Comparison of ENCODE assay signal across 30 cellular contexts in the genomic region with DNA sequence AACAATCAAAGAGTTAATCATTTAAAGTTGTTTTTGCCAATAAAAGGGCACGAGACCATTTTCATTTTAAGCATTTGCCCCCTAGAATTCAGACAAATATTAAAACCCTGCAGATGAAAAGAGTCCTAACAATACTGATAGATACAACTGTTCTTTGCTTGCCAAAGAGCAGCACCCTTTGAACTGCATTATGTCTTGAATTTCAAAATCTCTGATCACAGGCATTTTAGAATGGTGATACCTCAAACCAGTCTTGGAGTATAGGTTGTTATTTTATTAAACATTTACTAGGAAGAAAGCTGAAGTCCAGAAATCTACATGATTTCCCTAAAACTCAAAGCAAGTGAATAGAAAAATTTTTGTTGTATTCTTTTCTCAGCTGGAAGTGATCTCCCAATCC.
"Had no signal": no experiment of that assay in that cellular context is flagged by ENCODE, and none has a peak within 500 bp of the region (broad histone marks: within the 10 kb centered on the region; RNA-seq: fewer than 3 reads in every experiment).

No MANE protein-coding gene starts in this region.

- H3K36me3 ChIP-seq: ascending aorta, left lung, stomach, thyroid gland, upper lobe of left lung, vagina, WERI-Rb-1 had no signal

- H3K4me3 ChIP-seq: ascending aorta, heart right ventricle, left lung, smooth muscle cell, stomach, thyroid gland, upper lobe of left lung, vagina had no signal

- H3K36me3 Mint-ChIP-seq: activated CD4-positive, alpha-beta memory T cell treated with anti-CD3 and anti-CD28 coated beads for 36 hours; activated naive CD4-positive, alpha-beta T cell treated with anti-CD3 and anti-CD28 coated beads, Interleukin-2, amount 10 ng/mL, durations not matched to agents 7 days and 5 days; activated naive CD8-positive, alpha-beta T cell treated with anti-CD3 and anti-CD28 coated beads, Interleukin-2, amount 10 ng/mL, durations not matched to agents 7 days and 5 days; natural killer cell had no signal

- H3K4me1 Mint-ChIP-seq: activated naive CD4-positive, alpha-beta T cell treated with anti-CD3 and anti-CD28 coated beads, Interleukin-2, amount 10 ng/mL, durations not matched to agents 7 days and 5 days; activated naive CD8-positive, alpha-beta T cell treated with anti-CD3 and anti-CD28 coated beads, Interleukin-2, amount 10 ng/mL, durations not matched to agents 7 days and 5 days; natural killer cell had no signal

- H3K27ac ChIP-seq: ascending aorta, heart right ventricle, stomach, thyroid gland, upper lobe of left lung, vagina, WERI-Rb-1 had no signal

- DNase-seq: activated CD4-positive, alpha-beta memory T cell treated with anti-CD3 and anti-CD28 coated beads for 36 hours; activated CD4-positive, alpha-beta T cell treated with anti-CD3 and anti-CD28 coated beads for 48 hours; activated CD8-positive, alpha-beta memory T cell treated with anti-CD3 and anti-CD28 coated beads, Interleukin-2, amount 50 U/mL, for 4 hours; activated gamma-delta T cell; activated naive CD4-positive, alpha-beta T cell treated with anti-CD3 and anti-CD28 coated beads, Interleukin-2, amount 10 ng/mL, durations not matched to agents 7 days and 5 days; activated naive CD8-positive, alpha-beta T cell treated with anti-CD3 and anti-CD28 coated beads, Interleukin-2, amount 10 ng/mL, durations not matched to agents 7 days and 5 days; activated T-cell treated with anti-CD3 and anti-CD28 coated beads, Interleukin-2, amount 50 U/mL, for 1 hour; foreskin keratinocyte; heart right ventricle; kidney glomerular epithelial cell; left lung; natural killer cell; posterior cingulate gyrus; stimulated activated CD4-positive, alpha-beta T cell treated with anti-CD3 and anti-CD28 coated beads, Interleukin-2, amount 100 ng/mL, for 24 hours; stimulated activated naive B cell treated with anti-CD40 and anti-IgM and Interleukin-4, amounts not matched to agents 10 μg/mL and 1 μg/mL and 100 μg/mL, for 72 hours; stomach; T-helper 9 cell; thyroid gland; upper lobe of left lung; WERI-Rb-1 had no signal

- H3K9me3 ChIP-seq: ascending aorta, heart right ventricle, left lung, stomach, thyroid gland, upper lobe of left lung, vagina had no signal

- H3K9me3 Mint-ChIP-seq: activated CD4-positive, alpha-beta memory T cell treated with anti-CD3 and anti-CD28 coated beads for 36 hours; activated naive CD4-positive, alpha-beta T cell treated with anti-CD3 and anti-CD28 coated beads, Interleukin-2, amount 10 ng/mL, durations not matched to agents 7 days and 5 days; activated naive CD8-positive, alpha-beta T cell treated with anti-CD3 and anti-CD28 coated beads, Interleukin-2, amount 10 ng/mL, durations not matched to agents 7 days and 5 days; activated T-helper 1 cell treated with anti-CD3 and anti-CD28 coated beads, Interleukin-12 subunit alpha, Interleukin-12 subunit beta, Interleukin-2, Interleukin-4 antibody, amounts not matched to agents 30 ng/mL and 10 ng/mL and 1 ng/mL, durations not matched to agents 14 hours and 24 hours and 36 hours; natural killer cell had no signal

- H3K27ac Mint-ChIP-seq: activated CD4-positive, alpha-beta memory T cell treated with anti-CD3 and anti-CD28 coated beads for 36 hours; activated naive CD4-positive, alpha-beta T cell treated with anti-CD3 and anti-CD28 coated beads, Interleukin-2, amount 10 ng/mL, durations not matched to agents 7 days and 5 days; activated naive CD8-positive, alpha-beta T cell treated with anti-CD3 and anti-CD28 coated beads, Interleukin-2, amount 10 ng/mL, durations not matched to agents 7 days and 5 days; activated T-helper 1 cell treated with anti-CD3 and anti-CD28 coated beads, Interleukin-12 subunit alpha, Interleukin-12 subunit beta, Interleukin-2, Interleukin-4 antibody, amounts not matched to agents 30 ng/mL and 10 ng/mL and 1 ng/mL, durations not matched to agents 14 hours and 24 hours and 36 hours; natural killer cell; stimulated activated naive B cell treated with anti-CD40 and anti-IgM and Interleukin-4, amounts not matched to agents 10 μg/mL and 1 μg/mL and 100 μg/mL, for 72 hours; T-helper 1 cell treated with Interleukin-12 subunit alpha and Interleukin-12 subunit beta and Interleukin-4 antibody, amounts not matched to agents 30 μg/mL and 1 μg/mL, for 36 hours had no signal

- FAIRE-seq: endothelial cell of umbilical vein had no signal

- ATAC-seq: activated CD4-positive, CD25-positive, alpha-beta regulatory T cell treated with anti-CD3 and anti-CD28 coated beads, Interleukin-2, amount 50 U/mL, for 24 hours; esophagus mucosa; left lung; natural killer cell; sciatic nerve; stimulated activated naive B cell treated with anti-CD40 and anti-IgM and Interleukin-4, amounts not matched to agents 10 μg/mL and 1 μg/mL and 100 μg/mL, for 72 hours had no signal

- H3K27me3 Mint-ChIP-seq: stimulated activated naive B cell treated with anti-CD40 and anti-IgM and Interleukin-4, amounts not matched to agents 10 μg/mL and 1 μg/mL and 100 μg/mL, for 72 hours had no signal

- H3K27me3 ChIP-seq: ascending aorta, foreskin keratinocyte, heart right ventricle, left lung, stomach, thyroid gland, upper lobe of left lung, vagina had no signal

- H3K4me2 ChIP-seq: smooth muscle cell had no signal

- H3K4me3 Mint-ChIP-seq: activated CD4-positive, alpha-beta memory T cell treated with anti-CD3 and anti-CD28 coated beads for 36 hours; activated naive CD4-positive, alpha-beta T cell treated with anti-CD3 and anti-CD28 coated beads, Interleukin-2, amount 10 ng/mL, durations not matched to agents 7 days and 5 days; activated naive CD8-positive, alpha-beta T cell treated with anti-CD3 and anti-CD28 coated beads, Interleukin-2, amount 10 ng/mL, durations not matched to agents 7 days and 5 days; activated T-helper 1 cell treated with anti-CD3 and anti-CD28 coated beads, Interleukin-12 subunit alpha, Interleukin-12 subunit beta, Interleukin-2, Interleukin-4 antibody, amounts not matched to agents 30 ng/mL and 10 ng/mL and 1 ng/mL, durations not matched to agents 14 hours and 24 hours and 36 hours; brain; natural killer cell; stimulated activated naive B cell treated with anti-CD40 and anti-IgM and Interleukin-4, amounts not matched to agents 10 μg/mL and 1 μg/mL and 100 μg/mL, for 72 hours; T-helper 1 cell treated with Interleukin-12 subunit alpha and Interleukin-12 subunit beta and Interleukin-4 antibody, amounts not matched to agents 30 μg/mL and 1 μg/mL, for 36 hours had no signal
